19 cellular contexts compared by ENCODE assay signal in the genomic region with DNA sequence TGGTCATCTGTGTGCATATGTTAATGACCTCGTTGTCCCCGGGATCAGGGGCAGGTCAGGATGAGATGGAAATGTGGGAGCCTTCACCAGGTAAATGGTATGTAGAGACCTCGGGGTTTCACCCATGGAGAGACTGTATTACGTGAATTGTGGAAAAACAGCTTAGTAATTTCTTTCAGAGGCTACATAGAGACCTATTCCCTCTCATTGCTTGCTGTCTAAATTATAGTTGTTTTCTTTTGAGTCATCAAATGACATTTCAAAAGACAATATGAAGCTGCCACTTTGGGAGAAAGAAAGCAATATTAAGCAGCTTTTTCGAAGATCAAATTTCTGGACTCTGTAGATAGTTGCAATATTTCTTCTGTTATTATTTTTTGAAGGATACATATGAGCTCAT. TPM values are rescaled to one million over a fixed set of nuclear protein-coding genes. Genes with fewer than 3 reads are reported as not detected.
DNase-seq lines count a peak whose midpoint lies in the region; ATAC-seq, FAIRE-seq and TF ChIP-seq lines count a peak whose summit lies in the region.
"Had no signal": no experiment of that assay in that cellular context is flagged by ENCODE, and none has a peak within 500 bp of the region (broad histone marks: within the 10 kb centered on the region; RNA-seq: fewer than 3 reads in every experiment).

No MANE protein-coding gene starts in this region.

- no peak overlapping the region for H3K4me3 ChIP-seq in left ventricle myocardium inferior
- no peak overlapping the region for H3K4me3 ChIP-seq in SU-DHL-6 (ENCODE audit: insufficient read depth, low read length, poor library complexity, severe bottlenecking)
- no peak overlapping the region; a peak in 1 of 8 replicates for H3K4me3 ChIP-seq in H1 (ENCODE audit: extremely low read depth in 1 of 4, insufficient read depth in 2 of 4, low read depth in 3 of 4, low read length in 4 of 4)
- H3K4me3 ChIP-seq: BLaER1 treated with 17β-estradiol and CSF1 and Interleukin-3, amounts not matched to agents 10 nM and 100 nM had no signal

- TF ChIP-seq RAD21 in H1 (IDR thresholded peaks at IDR 0.05 in 1 of 2, conservative IDR thresholded peaks at IDR 0.05 in 1 of 2; ENCODE audit: low read depth in 2 of 2, low read length in 2 of 2) = no peak

- H3K36me3 ChIP-seq in left ventricle myocardium inferior = no peaks in the 10 kb centered on the region
- no peaks in the 10 kb centered on the region for H3K36me3 ChIP-seq in SU-DHL-6 (ENCODE audit: low read length)
- peaks cover 0 to 6% (median 0%) of the 10 kb centered on the region in 4 experiments; a peak in 2 of 8 replicates for H3K36me3 ChIP-seq in H1 (ENCODE audit: control insufficient read depth in 2 of 4, insufficient read depth in 4 of 4, low read length in 3 of 4)

- no peak for DNase-seq in left ventricle myocardium inferior
- no peak for DNase-seq in Right ventricle myocardium superior
- no peak for DNase-seq in H1 (ENCODE audit: low read depth in 1 of 2, low spot score in 2 of 2)
- no peak for DNase-seq in nephron progenitor cell
- DNase-seq in activated T-helper 2 cell treated with anti-CD3 and anti-CD28 coated beads, Interferon-gamma antibody, Interleukin-2, Interleukin-4, amounts not matched to agents 10 μg/mL and 5 μg/mL and 100 μg/mL, durations not matched to agents 14 hours and 24 hours and 36 hours (ENCODE audit: low spot score) = no peak
- DNase-seq in activated gamma-delta T cell treated with Interleukin-2 at 50 U/mL for 16 hours = no peak
- DNase-seq: CD8-positive, alpha-beta T cell; COR-L47; DMS153; DMS79; GDM1; HCEC 1CT had no signal

- H3K27me3 ChIP-seq in left ventricle myocardium inferior (ENCODE audit: low read depth) (no peaks in the 10 kb centered on the region), SU-DHL-6 (ENCODE audit: low read length) (no peaks in the 10 kb centered on the region), H1 (replicated peaks in 1 of 4; ENCODE audit: control insufficient read depth in 3 of 4, extremely low read depth in 1 of 4, insufficient read depth in 3 of 4, low read length in 3 of 4) (peaks cover 0 to 3% (median 0%) of the 10 kb centered on the region in 4 experiments; a peak in 1 of 7 replicates)
- H3K27me3 ChIP-seq: BLaER1 treated with 17β-estradiol and CSF1 and Interleukin-3, amounts not matched to agents 10 nM and 100 nM had no signal

- no peaks in the 10 kb centered on the region for H3F3A ChIP-seq in SU-DHL-6 (ENCODE audit: insufficient read depth)

- POLR2A ChIA-PET in H1 (lab: Charles Lee; ENCODE audit: partially characterized antibody) = no interaction called here

- no peak overlapping the region for H2BK5ac ChIP-seq in H1 (ENCODE audit: low read depth, low read length)

- peaks cover 32% of the 10 kb centered on the region for H3K36me3 Mint-ChIP-seq in nephron progenitor cell (ENCODE audit: low read depth)
- no peaks in the 10 kb centered on the region for H3K36me3 Mint-ChIP-seq in activated T-helper 2 cell treated with anti-CD3 and anti-CD28 coated beads, Interferon-gamma antibody, Interleukin-2, Interleukin-4, amounts not matched to agents 10 μg/mL and 5 μg/mL and 100 μg/mL, durations not matched to agents 14 hours and 24 hours and 36 hours (ENCODE audit: low read depth)
- H3K36me3 Mint-ChIP-seq: CD8-positive, alpha-beta T cell had no signal

- H4K20me1 ChIP-seq in SU-DHL-6 (ENCODE audit: low read depth, low read length) (no peaks in the 10 kb centered on the region), H1 (replicated peaks in 1 of 2; ENCODE audit: control insufficient read depth in 1 of 2, insufficient read depth in 2 of 2, low read length in 2 of 2) (no peaks in the 10 kb centered on the region)
- H4K20me1 ChIP-seq: BLaER1 treated with 17β-estradiol and CSF1 and Interleukin-3, amounts not matched to agents 10 nM and 100 nM had no signal

- H2AK5ac ChIP-seq in H1 (ENCODE audit: low read depth, low read length) = 0 out of 2 replicates have a peak overlapping the region, but pooled peaks have one; percentile 71

- H3K4me1 Mint-ChIP-seq in nephron progenitor cell = no peaks in the 10 kb centered on the region
- no peaks in the 10 kb centered on the region for H3K4me1 Mint-ChIP-seq in activated T-helper 2 cell treated with anti-CD3 and anti-CD28 coated beads, Interferon-gamma antibody, Interleukin-2, Interleukin-4, amounts not matched to agents 10 μg/mL and 5 μg/mL and 100 μg/mL, durations not matched to agents 14 hours and 24 hours and 36 hours (ENCODE audit: low read depth)

- H3K27me3 Mint-ChIP-seq in nephron progenitor cell (ENCODE audit: low read depth, poor library complexity) = peaks cover 2% of the 10 kb centered on the region
- peaks cover 15% of the 10 kb centered on the region for H3K27me3 Mint-ChIP-seq in activated T-helper 2 cell treated with anti-CD3 and anti-CD28 coated beads, Interferon-gamma antibody, Interleukin-2, Interleukin-4, amounts not matched to agents 10 μg/mL and 5 μg/mL and 100 μg/mL, durations not matched to agents 14 hours and 24 hours and 36 hours (ENCODE audit: low read depth)

- no peak overlapping the region for H4K5ac ChIP-seq in H1 (ENCODE audit: insufficient read length, low read depth, low read length)

- no peak for TF ChIP-seq CTCF in left ventricle myocardium inferior (IDR thresholded peaks at IDR 0.05; ENCODE audit: borderline replicate concordance)
- no peak for TF ChIP-seq CTCF in SU-DHL-6 (IDR thresholded peaks at IDR 0.05; ENCODE audit: insufficient read depth, low read length, poor library complexity, severe bottlenecking)
- no peak for TF ChIP-seq CTCF in H1 (IDR thresholded peaks at IDR 0.05; ENCODE audit: control extremely low read depth in 1 of 3, insufficient read depth in 1 of 3, low read depth in 1 of 3, low read length in 3 of 3)
- TF ChIP-seq CTCF in nephron progenitor cell (IDR thresholded peaks at IDR 0.05) = no peak

- H2BK12ac ChIP-seq in H1 (ENCODE audit: low read depth, low read length) = no peak overlapping the region

- peak overlapping the region; percentile 81 for H3K27ac ChIP-seq in left ventricle myocardium inferior (replicated peaks)
- H3K27ac ChIP-seq in SU-DHL-6 (ENCODE audit: low read depth, low read length) = peak overlapping the region; percentile 15; the same call in 1 of the 2 replicates
- H3K27ac ChIP-seq in H1 (ENCODE audit: low read depth, low read length) = no peak overlapping the region
- H3K27ac ChIP-seq: BLaER1 treated with 17β-estradiol and CSF1 and Interleukin-3, amounts not matched to agents 10 nM and 100 nM; HL-60 had no signal

- H3K27ac Mint-ChIP-seq in nephron progenitor cell = peak overlapping the region; percentile 43
- no peak overlapping the region for H3K27ac Mint-ChIP-seq in activated T-helper 2 cell treated with anti-CD3 and anti-CD28 coated beads, Interferon-gamma antibody, Interleukin-2, Interleukin-4, amounts not matched to agents 10 μg/mL and 5 μg/mL and 100 μg/mL, durations not matched to agents 14 hours and 24 hours and 36 hours
- H3K27ac Mint-ChIP-seq: B cell; CD8-positive, alpha-beta T cell had no signal

- CTCF ChIA-PET in H1 (lab: Charles Lee; ENCODE audit: partially characterized antibody) = interaction anchor here (0.7 to 2.1 kb wide), 3 partner anchors 9 to 59 kb away, joined by 3 to 5 read pairs (median 4); no protein-coding TSS in a partner anchor

- H3K4me2 ChIP-seq in SU-DHL-6 (ENCODE audit: low read depth, low read length, poor library complexity, severe bottlenecking) (peak overlapping the region; percentile 28), H1 (ENCODE audit: insufficient read depth in 1 of 2, low read depth in 2 of 2, low read length in 2 of 2) (no peak overlapping the region)

- no peaks in the 10 kb centered on the region for H3K23me2 ChIP-seq in H1 (ENCODE audit: low read depth, low read length)

- H3K4ac ChIP-seq in H1 (replicated peaks; ENCODE audit: insufficient read length, low read depth, low read length) = no peak overlapping the region

- no peak overlapping the region for H3K9ac ChIP-seq in SU-DHL-6 (ENCODE audit: low read length)
- no peak overlapping the region for H3K9ac ChIP-seq in H1 (replicated peaks in 1 of 4; ENCODE audit: extremely low read depth in 1 of 4, low read depth in 3 of 4, low read length in 3 of 4)
- H3K9ac ChIP-seq: BLaER1 treated with 17β-estradiol and CSF1 and Interleukin-3, amounts not matched to agents 10 nM and 100 nM had no signal

- H3K9me3 ChIP-seq in left ventricle myocardium inferior (replicated peaks) (peaks cover 9% of the 10 kb centered on the region), SU-DHL-6 (ENCODE audit: insufficient read depth, low read length) (no peaks in the 10 kb centered on the region), H1 (ENCODE audit: insufficient read depth in 2 of 2, low read depth in 1 of 2, low read length in 1 of 2) (peaks cover 12 to 15% of the 10 kb centered on the region in 2 experiments)

- TF ChIP-seq POLR2A in H1 (IDR thresholded peaks at IDR 0.05; ENCODE audit: control extremely low read depth in 1 of 2, low read depth in 2 of 2, low read length in 2 of 2) = no peak

- H3K79me2 ChIP-seq in SU-DHL-6 (ENCODE audit: insufficient read depth, low read length) (no peaks in the 10 kb centered on the region), H1 (ENCODE audit: control insufficient read depth in 1 of 2, insufficient read depth in 2 of 2, low read length in 2 of 2) (no peaks in the 10 kb centered on the region)

- no peak overlapping the region for H2AFZ ChIP-seq in SU-DHL-6 (ENCODE audit: low read depth, low read length, severe bottlenecking)
- no peak overlapping the region for H2AFZ ChIP-seq in H1 (ENCODE audit: low read length)

- H3K4me1 ChIP-seq in left ventricle myocardium inferior = peaks cover 16% of the 10 kb centered on the region
- H3K4me1 ChIP-seq in H1 (replicated peaks in 1 of 4; ENCODE audit: control insufficient read depth in 3 of 4, insufficient read depth in 4 of 4, low read length in 3 of 4) = peaks cover 0 to 6% (median 3%) of the 10 kb centered on the region in 4 experiments; a peak in 4 of 7 replicates

- no peak overlapping the region for H4K91ac ChIP-seq in H1 (replicated peaks; ENCODE audit: insufficient read length, low read length)

- no peak overlapping the region for H3K23ac ChIP-seq in H1 (ENCODE audit: insufficient read length)

- H3K18ac ChIP-seq in H1 (ENCODE audit: extremely low read depth, low read length) = no peak overlapping the region; the same call in 1 of the 2 replicates

- no peak overlapping the region for H3K14ac ChIP-seq in H1 (ENCODE audit: insufficient read length)

- no peak for FAIRE-seq in H1 (lab: Jason Lieb, UNC)
- FAIRE-seq: GM19239, H54 had no signal

- H2BK15ac ChIP-seq in H1 (ENCODE audit: low read length) = no peak overlapping the region

- ATAC-seq in Right ventricle myocardium superior (ENCODE audit: poor library complexity) = no peak
- ATAC-seq in GM18511 (IDR thresholded peaks at IDR 0.05; ENCODE audit: unreplicated experiment) = no peak
- ATAC-seq: CD8-positive, alpha-beta T cell had no signal

- H4K8ac ChIP-seq in H1 (ENCODE audit: extremely low read depth, insufficient read depth, low read length) = no peak overlapping the region

- H3K56ac ChIP-seq in H1 (replicated peaks; ENCODE audit: insufficient read length, low read depth, low read length) = no peak overlapping the region

- intact Hi-C loops in left ventricle myocardium inferior (cut with micrococcal nuclease) (no loop called here), Right ventricle myocardium superior (cut with DNase I) (no loop called here)
- intact Hi-C loops in activated T-helper 2 cell treated with anti-CD3 and anti-CD28 coated beads, Interferon-gamma antibody, Interleukin-2, Interleukin-4, amounts not matched to agents 10 μg/mL and 5 μg/mL and 100 μg/mL, durations not matched to agents 14 hours and 24 hours and 36 hours (cut with micrococcal nuclease) = no loop called here

- H2BK20ac ChIP-seq in H1 (ENCODE audit: low read length) = no peak overlapping the region

- peaks cover 16% of the 10 kb centered on the region for H3K9me3 Mint-ChIP-seq in nephron progenitor cell
- peaks cover 4% of the 10 kb centered on the region for H3K9me3 Mint-ChIP-seq in activated T-helper 2 cell treated with anti-CD3 and anti-CD28 coated beads, Interferon-gamma antibody, Interleukin-2, Interleukin-4, amounts not matched to agents 10 μg/mL and 5 μg/mL and 100 μg/mL, durations not matched to agents 14 hours and 24 hours and 36 hours

- TF ChIP-seq EP300 in H1 (IDR thresholded peaks at IDR 0.05; ENCODE audit: borderline replicate concordance in 1 of 2, low read depth in 2 of 2, low read length in 2 of 2) = no peak

- H3K4me3 Mint-ChIP-seq in nephron progenitor cell = no peak overlapping the region
- no peak overlapping the region for H3K4me3 Mint-ChIP-seq in activated T-helper 2 cell treated with anti-CD3 and anti-CD28 coated beads, Interferon-gamma antibody, Interleukin-2, Interleukin-4, amounts not matched to agents 10 μg/mL and 5 μg/mL and 100 μg/mL, durations not matched to agents 14 hours and 24 hours and 36 hours (ENCODE audit: low read depth)
- H3K4me3 Mint-ChIP-seq: B cell; CD8-positive, alpha-beta T cell had no signal

- 82% methylated on average over 5 of the region's 5 CpGs; no CpG with 5 or more reads in 1 of the 2 experiments for WGBS in H1 (ENCODE audit: extremely low coverage in 1 of 2, insufficient coverage in 1 of 2, insufficient read length in 1 of 2, insufficient replicate concordance in 2 of 2, low coverage in 1 of 2, low lambda C conversion rate in 2 of 2, missing lambda C conversion rate in 1 of 2), 2 experiments

- H2BK120ac ChIP-seq in H1 (replicated peaks; ENCODE audit: low read depth, low read length) = no peak overlapping the region

- no peaks in the 10 kb centered on the region for H3K9me2 ChIP-seq in SU-DHL-6 (replicated peaks; ENCODE audit: insufficient read depth, low read length)

- peaks cover 2% of the 10 kb centered on the region; the same call in 1 of the 2 replicates for H3K79me1 ChIP-seq in H1 (ENCODE audit: low read depth, low read length)

RNA-seq across cellular contexts. Expression of a gene that starts 20.4 kb away (rescaled TPM):
- total RNA-seq in left ventricle myocardium inferior = 61.2 TPM
- 58.9 TPM for total RNA-seq in Right ventricle myocardium superior
- 20.8 and 21.3 TPM in 2 replicates for total RNA-seq in H1 (2021; fragmentation: NEBNext Ultra II Directional; extraction: Animal tissue kit (Norgen Biotek cat#: 25700))
- polyA plus RNA-seq in H1 (2011; rRNA removed) = 7.5 and 9.9 TPM in 2 replicates
- 10.2 TPM for polyA plus RNA-seq in H1 (2011; cell fraction: cytosol; rRNA removed)
- 11.8 TPM for polyA plus RNA-seq in H1 (2011; cell fraction: nucleus; rRNA removed)
- polyA plus RNA-seq in H1 (2012, experiment 1 of 2) = 20.2 to 27.4 TPM (median 24.6 TPM) in 4 replicates
- 5.6 TPM for polyA plus RNA-seq in H1 (2012, experiment 2 of 2)
- 15.5 TPM for polyA plus RNA-seq in H1 (2013, experiment 1 of 2)
- polyA plus RNA-seq in H1 (2013, experiment 2 of 2) = 18.0 TPM
- 19.8 and 24.6 TPM in 2 replicates for polyA minus RNA-seq in H1 (2011; rRNA and poly(A)+ RNA removed)
- polyA minus RNA-seq in H1 (2011; cell fraction: cytosol; rRNA and poly(A)+ RNA removed) = 11.3 TPM
- polyA minus RNA-seq in H1 (2011; cell fraction: nucleus; rRNA and poly(A)+ RNA removed) = 32.2 TPM
- total RNA-seq in activated T-helper 2 cell treated with anti-CD3 and anti-CD28 coated beads, Interferon-gamma antibody, Interleukin-2, Interleukin-4, amounts not matched to agents 10 μg/mL and 5 μg/mL and 100 μg/mL, durations not matched to agents 14 hours and 24 hours and 36 hours = 0.23 and 0.25 TPM in 2 replicates

Comparison
In these comparisons a context has a peak if more than half of its experiments do, and no peak if none do; other contexts are left out.
1. RNA of a gene that starts 20.4 kb away (total RNA-seq): 61.2 TPM in left ventricle myocardium inferior (single experiment), 58.9 TPM in Right ventricle myocardium superior (single experiment) and 20.8 to 21.3 TPM in H1; 0.23 to 0.25 TPM in activated T-helper 2 cell treated with anti-CD3 and anti-CD28 coated beads, Interferon-gamma antibody, Interleukin-2, Interleukin-4, amounts not matched to agents 10 μg/mL and 5 μg/mL and 100 μg/mL, durations not matched to agents 14 hours and 24 hours and 36 hours; every median in the first group is over 10 times any median in the second.